14 cellular contexts compared by ENCODE assay signal in genomic region chr15:36108539-36108938, GRCh38.
A peak's percentile ranks its signal among the peaks of the same experiment; 100 is the strongest.
DNase-seq lines count a peak whose midpoint lies in the region; ATAC-seq and TF ChIP-seq lines count a peak whose summit lies in the region.
"Had no signal": no experiment of that assay in that cellular context is flagged by ENCODE, and none has a peak within 500 bp of the region (broad histone marks: within the 10 kb centered on the region; RNA-seq: fewer than 3 reads in every experiment).

No MANE protein-coding gene starts in this region.

- H3K9me3 ChIP-seq in left ventricle myocardium inferior (replicated peaks): no peaks in the 10 kb centered on the region
- H3K9me3 ChIP-seq: BLaER1 treated with 17β-estradiol and CSF1 and Interleukin-3, amounts not matched to agents 10 nM and 100 nM; HAP-1 had no signal

- peaks cover 10% of the 10 kb centered on the region for H3K4me1 ChIP-seq in left ventricle myocardium inferior
- H3K4me1 ChIP-seq: BLaER1 treated with 17β-estradiol and CSF1 and Interleukin-3, amounts not matched to agents 10 nM and 100 nM; HAP-1 had no signal

- no peak overlapping the region for H3K27ac ChIP-seq in left ventricle myocardium inferior (replicated peaks)
- H3K27ac ChIP-seq: BLaER1 treated with 17β-estradiol and CSF1 and Interleukin-3, amounts not matched to agents 10 nM and 100 nM; HL-60 had no signal

- intact Hi-C loops in left ventricle myocardium inferior (cut with micrococcal nuclease) (no loop called here), Right ventricle myocardium superior (cut with DNase I) (no loop called here)

- ATAC-seq in Right ventricle myocardium superior (ENCODE audit: poor library complexity): no peak
- ATAC-seq: CD8-positive, alpha-beta T cell; GM12878 had no signal

- TF ChIP-seq CTCF in left ventricle myocardium inferior (IDR thresholded peaks at IDR 0.05; ENCODE audit: borderline replicate concordance): no peak
- no peak for TF ChIP-seq CTCF in GM20000 (IDR thresholded peaks at IDR 0.05; ENCODE audit: extremely low read depth, missing control alignments)

- H3K27me3 ChIP-seq in left ventricle myocardium inferior (ENCODE audit: low read depth): no peaks in the 10 kb centered on the region
- H3K27me3 ChIP-seq: BLaER1 treated with 17β-estradiol and CSF1 and Interleukin-3, amounts not matched to agents 10 nM and 100 nM had no signal

- H3K36me3 ChIP-seq in left ventricle myocardium inferior: no peaks in the 10 kb centered on the region
- H3K36me3 ChIP-seq: BLaER1 treated with 17β-estradiol and CSF1 and Interleukin-3, amounts not matched to agents 10 nM and 100 nM; HAP-1 had no signal

- H3K4me3 ChIP-seq in left ventricle myocardium inferior: peak overlapping the region; percentile 47
- H3K4me3 ChIP-seq: BLaER1 treated with 17β-estradiol and CSF1 and Interleukin-3, amounts not matched to agents 10 nM and 100 nM; GM12878; HAP-1 had no signal

- DNase-seq in left ventricle myocardium inferior (no peak), Right ventricle myocardium superior (no peak), NCI-H524 treated with DMSO at 0.1 percent for 48 hours (lab: John Stamatoyannopoulos, UW) (peak; percentile 5), cerebellum (ENCODE audit: low spot score) (peak; percentile 12), GM20000 (ENCODE audit: low spot score) (no peak), DMS153 (lab: John Stamatoyannopoulos, UW) (no peak)
- no peak for DNase-seq in activated CD8-positive, alpha-beta memory T cell treated with anti-CD3 and anti-CD28 coated beads, Interleukin-2, amount 50 U/mL, for 48 hours
- DNase-seq: Calu3; CD8-positive, alpha-beta T cell; DMS79 treated with DMSO at 0.1 percent for 48 hours had no signal

Comparison
In these comparisons a context has a peak if more than half of its experiments do, and no peak if none do; other contexts are left out.
1. DNase-seq: peak in NCI-H524 treated with DMSO at 0.1 percent for 48 hours (single experiment) and cerebellum (single experiment); none in left ventricle myocardium inferior (single experiment), Right ventricle myocardium superior (single experiment), activated CD8-positive, alpha-beta memory T cell treated with anti-CD3 and anti-CD28 coated beads, Interleukin-2, amount 50 U/mL, for 48 hours (single experiment), GM20000 (single experiment) and DMS153 (single experiment).